In genomic region chr2:160409480-160409879, GRCh38 we compare ENCODE assay signal across 12 cellular contexts.
DNase-seq lines count a peak whose midpoint lies in the region; ATAC-seq and TF ChIP-seq lines count a peak whose summit lies in the region.
"Had no signal": no experiment of that assay in that cellular context is flagged by ENCODE, and none has a peak within 500 bp of the region (broad histone marks: within the 10 kb centered on the region; RNA-seq: fewer than 3 reads in every experiment).

No MANE protein-coding gene starts in this region.

- H3K9ac ChIP-seq in muscle layer of colon (ENCODE audit: low read length), result peak overlapping the region; percentile 34

- H3K27me3 ChIP-seq in muscle layer of colon (ENCODE audit: control insufficient read depth in 1 of 2, insufficient read depth in 2 of 2, low read length in 2 of 2) (no peaks in the 10 kb centered on the region), left lung (no peaks in the 10 kb centered on the region)

- H3K27ac ChIP-seq in muscle layer of colon (ENCODE audit: low read depth, low read length) (peak overlapping the region; percentile 85), left lung (no peak overlapping the region)

- H3K9me3 ChIP-seq in muscle layer of colon (ENCODE audit: low read length), result no peaks in the 10 kb centered on the region
- no peaks in the 10 kb centered on the region for H3K9me3 ChIP-seq in left lung
- H3K9me3 ChIP-seq: thoracic aorta had no signal

- CTCF ChIA-PET in GM10248 (lab: Yijun Ruan, JAX), result no interaction called here

- no peak for TF ChIP-seq CTCF in left lung (IDR thresholded peaks at IDR 0.05)
- no peak for TF ChIP-seq CTCF in GM10248 (IDR thresholded peaks at IDR 0.05; ENCODE audit: control extremely low read depth, extremely low read depth, low read depth, missing control alignments)

- peaks cover 53% of the 10 kb centered on the region for H3K4me1 Mint-ChIP-seq in stimulated activated naive CD8-positive, alpha-beta T cell treated with anti-CD3 and anti-CD28 coated beads, Interleukin-15, Interleukin-2, amounts not matched to agents 100 ng/mL and 50 ng/mL, for 24 hours (ENCODE audit: low read depth)
- H3K4me1 Mint-ChIP-seq in stimulated activated naive CD8-positive, alpha-beta T cell treated with anti-CD3 and anti-CD28 coated beads, Interleukin-15, amount 100 ng/mL, for 72 hours, result peaks cover 69% of the 10 kb centered on the region

- no peak for ATAC-seq in stimulated activated naive CD8-positive, alpha-beta T cell treated with anti-CD3 and anti-CD28 coated beads, Interleukin-15, amount 100 ng/mL, for 72 hours
- no peak for ATAC-seq in left lung
- ATAC-seq: left colon had no signal

- peaks cover 35% of the 10 kb centered on the region for H3K4me1 ChIP-seq in muscle layer of colon (ENCODE audit: insufficient read depth, low read length)
- peaks cover 21 to 61% of the 10 kb centered on the region in 2 donors for H3K4me1 ChIP-seq in left lung

- H3K36me3 Mint-ChIP-seq in stimulated activated naive CD8-positive, alpha-beta T cell treated with anti-CD3 and anti-CD28 coated beads, Interleukin-15, Interleukin-2, amounts not matched to agents 100 ng/mL and 50 ng/mL, for 24 hours (ENCODE audit: low read depth), result no peaks in the 10 kb centered on the region

- H3K36me3 ChIP-seq in muscle layer of colon (ENCODE audit: insufficient read depth, low read length) (no peaks in the 10 kb centered on the region), left lung (no peaks in the 10 kb centered on the region)
- H3K36me3 ChIP-seq: thoracic aorta had no signal

- H3K4me3 ChIP-seq in muscle layer of colon (ENCODE audit: low read depth in 1 of 2, low read length in 2 of 2), result no peak overlapping the region
- no peak overlapping the region for H3K4me3 ChIP-seq in left lung
- H3K4me3 ChIP-seq: thoracic aorta had no signal

- intact Hi-C loops in left lung (cut with DNase I), result loop anchor here in 1 of 2 donors (10.0 kb wide), 1 partner anchor 85 kb away; no protein-coding TSS in a partner anchor

- H3K4me3 Mint-ChIP-seq in stimulated activated naive CD8-positive, alpha-beta T cell treated with anti-CD3 and anti-CD28 coated beads, Interleukin-15, Interleukin-2, amounts not matched to agents 100 ng/mL and 50 ng/mL, for 24 hours, result peak overlapping the region; percentile 64
- H3K4me3 Mint-ChIP-seq in stimulated activated naive CD8-positive, alpha-beta T cell treated with anti-CD3 and anti-CD28 coated beads, Interleukin-15, amount 100 ng/mL, for 72 hours, result peak overlapping the region in 1 of 2 donors; percentile 80

- POLR2A ChIA-PET in GM10248 (lab: Yijun Ruan, JAX), result no interaction called here

- DNase-seq in stimulated activated naive CD8-positive, alpha-beta T cell treated with anti-CD3 and anti-CD28 coated beads, Interleukin-15, amount 100 ng/mL, for 72 hours, result no peak
- DNase-seq in amniotic epithelial cell (ENCODE audit: low read depth) (peak; percentile 88), left lung (no peak), NCI-H1417 treated with DMSO at 0.1 percent for 48 hours (lab: John Stamatoyannopoulos, UW) (no peak), GM10248 (ENCODE audit: extremely low spot score) (no peak)
- DNase-seq in effector CD4-positive, alpha-beta T cell, result no peak
- DNase-seq: C1 segment of cervical spinal cord, left colon, NCI-H187 had no signal

- no peaks in the 10 kb centered on the region for H3K27me3 Mint-ChIP-seq in stimulated activated naive CD8-positive, alpha-beta T cell treated with anti-CD3 and anti-CD28 coated beads, Interleukin-15, Interleukin-2, amounts not matched to agents 100 ng/mL and 50 ng/mL, for 24 hours
- H3K27me3 Mint-ChIP-seq in stimulated activated naive CD8-positive, alpha-beta T cell treated with anti-CD3 and anti-CD28 coated beads, Interleukin-15, amount 100 ng/mL, for 72 hours, result no peaks in the 10 kb centered on the region

- H3K27ac Mint-ChIP-seq in stimulated activated naive CD8-positive, alpha-beta T cell treated with anti-CD3 and anti-CD28 coated beads, Interleukin-15, Interleukin-2, amounts not matched to agents 100 ng/mL and 50 ng/mL, for 24 hours, result peak overlapping the region; percentile 75
- H3K27ac Mint-ChIP-seq in stimulated activated naive CD8-positive, alpha-beta T cell treated with anti-CD3 and anti-CD28 coated beads, Interleukin-15, amount 100 ng/mL, for 72 hours, result no peak overlapping the region

- H3K9me3 Mint-ChIP-seq in stimulated activated naive CD8-positive, alpha-beta T cell treated with anti-CD3 and anti-CD28 coated beads, Interleukin-15, Interleukin-2, amounts not matched to agents 100 ng/mL and 50 ng/mL, for 24 hours, result no peaks in the 10 kb centered on the region
- H3K9me3 Mint-ChIP-seq in stimulated activated naive CD8-positive, alpha-beta T cell treated with anti-CD3 and anti-CD28 coated beads, Interleukin-15, amount 100 ng/mL, for 72 hours, result no peaks in the 10 kb centered on the region
